ENCODE assay signal across 10 cellular contexts in genomic region chr5:135543151-135543818, GRCh38. TPM values are rescaled to one million over a fixed set of nuclear protein-coding genes. Genes with fewer than 3 reads are reported as not detected.
DNase-seq lines count a peak whose midpoint lies in the region; ATAC-seq and TF ChIP-seq lines count a peak whose summit lies in the region.
"Had no signal": no experiment of that assay in that cellular context is flagged by ENCODE, and none has a peak within 500 bp of the region (broad histone marks: within the 10 kb centered on the region; RNA-seq: fewer than 3 reads in every experiment).

No MANE protein-coding gene starts in this region.

- no peaks in the 10 kb centered on the region for H3K36me3 Mint-ChIP-seq in mesothelial cell of epicardium

- intact Hi-C loops in heart right ventricle (cut with DNase I) = no loop called here
- intact Hi-C loops in left ventricle myocardium superior (cut with micrococcal nuclease) = no loop called here
- intact Hi-C loops in upper lobe of right lung (cut with DNase I) = no loop called here

- no peak for ATAC-seq in heart right ventricle
- no peak for ATAC-seq in left ventricle myocardium superior
- ATAC-seq in upper lobe of right lung = no peak

- no peaks in the 10 kb centered on the region for H3K36me3 ChIP-seq in heart right ventricle
- H3K36me3 ChIP-seq in adipocyte (ENCODE audit: control insufficient read depth, insufficient read depth, low read length, severe bottlenecking) = no peaks in the 10 kb centered on the region
- H3K36me3 ChIP-seq in upper lobe of right lung = no peaks in the 10 kb centered on the region

- H3K4me3 Mint-ChIP-seq in mesothelial cell of epicardium = peak overlapping the region; percentile 35

- no peak overlapping the region for H3K9ac ChIP-seq in adipocyte (ENCODE audit: low read length)

- H3K27me3 ChIP-seq in heart right ventricle = peaks cover 15 to 99% (median 98%) of the 10 kb centered on the region in 7 donors
- H3K27me3 ChIP-seq in adipocyte (replicated peaks; ENCODE audit: control insufficient read depth, insufficient read depth, low read length) = peaks cover 93% of the 10 kb centered on the region
- peaks cover 83% of the 10 kb centered on the region for H3K27me3 ChIP-seq in upper lobe of right lung

- WGBS in heart right ventricle, 2 donors = 8% methylated on average over 34 of the region's 34 CpGs

- H3K27ac ChIP-seq in heart right ventricle (peak overlapping the region in 1 of 10 donors; percentile 40), upper lobe of right lung (no peak overlapping the region)

- no peaks in the 10 kb centered on the region for H3K9me3 Mint-ChIP-seq in mesothelial cell of epicardium

- TF ChIP-seq CTCF in heart right ventricle (IDR thresholded peaks at IDR 0.05) (no peak), mesothelial cell of epicardium (IDR thresholded peaks at IDR 0.05; ENCODE audit: unreplicated experiment) (no peak), upper lobe of right lung (IDR thresholded peaks at IDR 0.05) (no peak), foreskin fibroblast (IDR thresholded peaks at IDR 0.05; ENCODE audit: low read depth, low read length) (no peak)

- peaks cover 18% of the 10 kb centered on the region for H3K4me1 Mint-ChIP-seq in mesothelial cell of epicardium

- no peak overlapping the region for H3K27ac Mint-ChIP-seq in mesothelial cell of epicardium

- no peak for DNase-seq in heart right ventricle
- no peak for DNase-seq in left ventricle myocardium superior
- DNase-seq in adipocyte (ENCODE audit: low read depth) = no peak
- DNase-seq in mesothelial cell of epicardium (ENCODE audit: low spot score in 2 of 2, unreplicated experiment in 2 of 2) = no peak
- DNase-seq in upper lobe of right lung = no peak
- no peak for DNase-seq in germinal center (ENCODE audit: low spot score)
- no peak for DNase-seq in foreskin fibroblast
- no peak for DNase-seq in NCI-H1417 treated with DMSO at 0.1 percent for 48 hours (lab: John Stamatoyannopoulos, UW)
- DNase-seq: anterior cingulate cortex had no signal

- peaks cover 98% of the 10 kb centered on the region for H3K27me3 Mint-ChIP-seq in mesothelial cell of epicardium (ENCODE audit: low read depth)

- H3K9me3 ChIP-seq in heart right ventricle = no peaks in the 10 kb centered on the region
- H3K9me3 ChIP-seq in adipocyte (ENCODE audit: control insufficient read depth, low read length) = peaks cover 5% of the 10 kb centered on the region
- no peaks in the 10 kb centered on the region for H3K9me3 ChIP-seq in upper lobe of right lung

- H3K4me3 ChIP-seq in heart right ventricle (peak overlapping the region; percentile 33 to 65 (median 52)), adipocyte (ENCODE audit: low read length) (peak overlapping the region; percentile 69), upper lobe of right lung (peak overlapping the region; percentile 43), foreskin fibroblast (ENCODE audit: low read depth in 1 of 2, low read length in 2 of 2) (peak overlapping the region in 1 of 2 donors; percentile 13)

- H3K4me1 ChIP-seq in heart right ventricle (peaks cover 0 to 21% (median 17%) of the 10 kb centered on the region in 9 donors), adipocyte (ENCODE audit: control insufficient read depth, insufficient read depth, low read length) (peaks cover 10% of the 10 kb centered on the region), upper lobe of right lung (peaks cover 16% of the 10 kb centered on the region)

RNA-seq across cellular contexts. Expression of gene NEUROG1, which starts 7.5 kb away (rescaled TPM):
- total RNA-seq in heart right ventricle (not detected), left ventricle myocardium superior (not detected), mesothelial cell of epicardium (not detected in 3 replicates), upper lobe of right lung (not detected)
- not detected for polyA plus RNA-seq in heart right ventricle
- total RNA-seq: myocyte had no signal

RNA-seq across cellular contexts. Expression of gene CXCL14, which starts 35.5 kb away (rescaled TPM):
- total RNA-seq in heart right ventricle (1 to 10 TPM in 3 of 10 donors, under 1 TPM in 7; 0.28 to 2.2 (median 0.51) TPM), left ventricle myocardium superior (1.3 TPM), mesothelial cell of epicardium (51.6 to 61.3 TPM (median 56.5 TPM) in 3 replicates), upper lobe of right lung (0.38 TPM)
- polyA plus RNA-seq in heart right ventricle = 1 to 10 TPM in 1 of 2 donors, under 1 TPM in 1; 0.30 to 1.2 TPM
- total RNA-seq: myocyte had no signal

Comparison
In these comparisons a context has a peak if more than half of its experiments do, and no peak if none do; other contexts are left out.
1. RNA of gene CXCL14, which starts 35.5 kb away (total RNA-seq): 51.6 to 61.3 TPM in mesothelial cell of epicardium; 1.3 TPM in left ventricle myocardium superior (single experiment), 0.28 to 2.2 TPM in heart right ventricle and 0.38 TPM in upper lobe of right lung (single experiment); every median in the first group is over 10 times any median in the second.